Comparison of ENCODE assay signal across 26 cellular contexts in the genomic region with DNA sequence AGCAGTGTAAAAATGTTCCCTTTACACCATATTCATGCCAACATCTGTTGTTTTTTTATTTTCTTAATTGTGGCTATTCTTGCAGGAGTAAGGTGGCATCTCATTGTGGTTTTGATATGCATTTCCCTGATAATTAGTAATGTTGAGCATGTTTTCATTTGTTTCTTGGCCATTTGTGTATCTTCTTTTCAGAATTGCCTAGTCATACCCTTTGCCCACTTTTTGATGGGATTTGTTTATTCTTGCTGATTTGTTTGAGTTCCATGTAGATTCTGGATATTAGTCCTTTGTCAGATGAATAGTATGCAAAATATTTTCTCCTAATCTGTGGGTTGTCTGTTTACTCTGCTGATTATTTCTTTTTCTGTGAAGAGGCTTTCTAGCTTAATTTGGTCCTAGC.
"Had no signal": no experiment of that assay in that cellular context is flagged by ENCODE, and none has a peak within 500 bp of the region (broad histone marks: within the 10 kb centered on the region; RNA-seq: fewer than 3 reads in every experiment).

No MANE protein-coding gene starts in this region.

- DNase-seq: stimulated activated CD4-positive, alpha-beta T cell treated with anti-CD3 and anti-CD28 coated beads, Interleukin-2, amount 100 ng/mL, for 48 hours; stimulated activated CD4-positive, alpha-beta T cell treated with anti-CD3 and anti-CD28 coated beads, Interleukin-4, amount 100 ng/mL, for 1 hour; stimulated activated CD4-positive, alpha-beta T cell treated with anti-CD3 and anti-CD28 coated beads, Interleukin-4, amount 100 ng/mL, for 24 hours; stimulated activated CD4-positive, alpha-beta T cell treated with anti-CD3 and anti-CD28 coated beads, Interleukin-4, amount 100 ng/mL, for 4 hours; stimulated activated CD8-positive, alpha-beta memory T cell treated with anti-CD3 and anti-CD28 coated beads, Interleukin-4, amount 100 ng/mL, for 48 hours; stimulated activated naive B cell treated with anti-CD40 and anti-IgM and Interleukin-4, amounts not matched to agents 10 μg/mL and 1 μg/mL and 100 μg/mL, for 72 hours; stimulated activated naive CD4-positive, alpha-beta T cell; stimulated activated naive CD4-positive, alpha-beta T cell treated with Interleukin-2 at 50 U/mL for 16 hours; stimulated activated naive CD8-positive, alpha-beta T cell treated with anti-CD3 and anti-CD28 coated beads, Interleukin-15, amount 100 ng/mL, for 72 hours; stimulated activated naive CD8-positive, alpha-beta T cell treated with anti-CD3 and anti-CD28 coated beads, Interleukin-15, Interleukin-2, amounts not matched to agents 100 U/mL and 50 U/mL, for 24 hours; stomach; substantia nigra; testis; thyroid gland; tibial artery; transverse colon; trophoblast cell; upper lobe of left lung; upper lobe of right lung; uterus had no signal

- H3K9me3 ChIP-seq: stomach, suprapubic skin, testis, thoracic aorta, thyroid gland, tibial artery, tibial nerve, transverse colon, upper lobe of left lung, upper lobe of right lung, uterus, vagina had no signal

- H3K36me3 ChIP-seq: stomach, suprapubic skin, thoracic aorta, thyroid gland, tibial artery, tibial nerve, transverse colon, upper lobe of left lung, upper lobe of right lung, uterus, vagina had no signal

- H3K4me1 ChIP-seq: testis, thyroid gland, tibial nerve, transverse colon, upper lobe of right lung, vagina had no signal

- H3K4me3 ChIP-seq: stomach, suprapubic skin, testis, thoracic aorta, thyroid gland, tibial artery, tibial nerve, transverse colon, upper lobe of left lung, upper lobe of right lung, uterus, vagina had no signal

- H3K27ac ChIP-seq: stomach, suprapubic skin, testis, thoracic aorta, thyroid gland, tibial artery, tibial nerve, transverse colon, upper lobe of left lung, upper lobe of right lung, uterus, vagina had no signal

- H3K27me3 ChIP-seq: testis, thyroid gland, vagina had no signal

- ATAC-seq: stimulated activated effector memory CD8-positive, alpha-beta T cell treated with anti-CD3 and anti-CD28 coated beads, Interleukin-12 subunit alpha, Interleukin-12 subunit beta, amount 100 ng/mL, for 72 hours; stimulated activated memory B cell treated with anti-CD40 and anti-IgM and Interleukin-4, amounts not matched to agents 10 μg/mL and 1 μg/mL and 100 μg/mL, for 72 hours; stimulated activated naive B cell treated with anti-CD40 and anti-IgM and Interleukin-4, amounts not matched to agents 10 μg/mL and 1 μg/mL and 100 μg/mL, for 72 hours; stimulated activated naive CD8-positive, alpha-beta T cell treated with anti-CD3 and anti-CD28 coated beads, Interleukin-15, amount 100 ng/mL, for 72 hours; stimulated activated naive CD8-positive, alpha-beta T cell treated with anti-CD3 and anti-CD28 coated beads, Interleukin-15, Interleukin-2, amounts not matched to agents 100 U/mL and 50 U/mL, for 24 hours; upper lobe of right lung had no signal
